Comparison of ENCODE assay signal across 1 cellular context in genomic region chr12:12611512-12612306, GRCh38.
TF ChIP-seq lines count a peak whose summit lies in the region.

A gene with protein sequence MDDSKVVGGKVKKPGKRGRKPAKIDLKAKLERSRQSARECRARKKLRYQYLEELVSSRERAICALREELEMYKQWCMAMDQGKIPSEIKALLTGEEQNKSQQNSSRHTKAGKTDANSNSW (plus strand): TSS chr12:12611876. CDS start chr12:12612173, 297 bp downstream.

TF ChIP-seq in K562, 482 proteins besides CTCF, POLR2A, EP300 and RAD21 (continued from another document and continues in another):
- TF ChIP-seq ZNF146 (CRISPR knock-in tag; IDR thresholded peaks at IDR 0.05; ENCODE audit: unreplicated experiment) (no peak), ZNF780A (CRISPR knock-in tag; IDR thresholded peaks at IDR 0.05) (no peak), SLC30A9 (CRISPR knock-in tag; IDR thresholded peaks at IDR 0.05) (no peak), MEIS2 (IDR thresholded peaks at IDR 0.05; ENCODE audit: partially characterized antibody) (peak; percentile 59), NFRKB (IDR thresholded peaks at IDR 0.05; ENCODE audit: low read depth) (peak; percentile 75; the same call in 1 of the 2 replicates), RNF2 (IDR thresholded peaks at IDR 0.05) (peak; percentile 75), PCBP2 (IDR thresholded peaks at IDR 0.05; ENCODE audit: low read depth, low read length, poor library complexity, severe bottlenecking) (no peak), E2F8 (IDR thresholded peaks at IDR 0.05; ENCODE audit: low read depth, partially characterized antibody) (no peak), CHD4 (IDR thresholded peaks at IDR 0.05; ENCODE audit: insufficient read depth, insufficient replicate concordance, low read depth, low read length, poor library complexity, severe bottlenecking) (no peak), ZNF830 (CRISPR knock-in tag; IDR thresholded peaks at IDR 0.05) (no peak), ADNP (tag; IDR thresholded peaks at IDR 0.05) (no peak), RBM15 (IDR thresholded peaks at IDR 0.05; ENCODE audit: insufficient read depth, low read length) (no peak), ZNF695 (CRISPR knock-in tag; IDR thresholded peaks at IDR 0.05) (no peak), EHMT2 (IDR thresholded peaks at IDR 0.05) (no peak), SAP30 (IDR thresholded peaks at IDR 0.05; ENCODE audit: borderline replicate concordance, insufficient read depth, low read depth, low read length, poor library complexity, severe bottlenecking) (no peak), THRA (IDR thresholded peaks at IDR 0.05) (no peak), HCFC1 (IDR thresholded peaks at IDR 0.05; ENCODE audit: low read depth, low read length) (peak; percentile 94), TCF3 (CRISPR knock-in tag; IDR thresholded peaks at IDR 0.05) (peak; percentile 6; the same call in 1 of the 2 replicates), U2AF2 (optimal IDR thresholded peaks at IDR 0.05; ENCODE audit: low read depth, low read length) (no peak), BACH1 (tag; IDR thresholded peaks at IDR 0.05) (no peak), ZNF583 (CRISPR knock-in tag; IDR thresholded peaks at IDR 0.05) (no peak), ZC3H8 (IDR thresholded peaks at IDR 0.05) (no peak), TRIM28 (IDR thresholded peaks at IDR 0.05) (0 out of 2 replicates have a peak, but pooled peaks have one; percentile 32), MTA2 (IDR thresholded peaks at IDR 0.05; ENCODE audit: low read depth) (no peak), RBBP5 (IDR thresholded peaks at IDR 0.05; ENCODE audit: borderline replicate concordance, insufficient read depth, low read length, poor library complexity, severe bottlenecking) (peak; percentile 60), NR4A1 (CRISPR knock-in tag; IDR thresholded peaks at IDR 0.05) (no peak), NR4A1 (tag; IDR thresholded peaks at IDR 0.05) (0 out of 2 replicates have a peak, but pooled peaks have one; percentile 27), CXXC5 (CRISPR knock-in tag; IDR thresholded peaks at IDR 0.05) (peak; percentile 68), ZNF134 (CRISPR knock-in tag; conservative IDR thresholded peaks at IDR 0.05) (no peak), TOE1 (IDR thresholded peaks at IDR 0.05; ENCODE audit: borderline replicate concordance) (peak; percentile 65), TOE1 (CRISPR knock-in tag; IDR thresholded peaks at IDR 0.05; ENCODE audit: borderline replicate concordance, low read depth) (no peak), NR2C2 (CRISPR knock-in tag; IDR thresholded peaks at IDR 0.05) (no peak), NR2C2 (tag; IDR thresholded peaks at IDR 0.05) (peak; percentile 53; the same call in 1 of the 2 replicates), MEF2D (tag; conservative IDR thresholded peaks at IDR 0.05; ENCODE audit: low read depth) (no peak), ZNF282 (CRISPR knock-in tag; IDR thresholded peaks at IDR 0.05) (no peak), ZC3H4 (CRISPR knock-in tag; IDR thresholded peaks at IDR 0.05; ENCODE audit: borderline replicate concordance) (no peak), PHF21A (IDR thresholded peaks at IDR 0.05; ENCODE audit: borderline replicate concordance, low read depth) (no peak), SIX5 (IDR thresholded peaks at IDR 0.05; ENCODE audit: borderline replicate concordance in 1 of 2, insufficient read depth in 1 of 2, low read depth in 1 of 2, low read length in 2 of 2) (peak; percentile 52 to 58; a peak in 3 of 4 replicates), POLR2G (IDR thresholded peaks at IDR 0.05; ENCODE audit: low read depth, low read length) (peak; percentile 91), COPS2 (conservative IDR thresholded peaks at IDR 0.05) (no peak), E2F3 (CRISPR knock-in tag; IDR thresholded peaks at IDR 0.05) (no peak), NRF1 (conservative IDR thresholded peaks at IDR 0.05 in 1 of 2, IDR thresholded peaks at IDR 0.05 in 1 of 2) (peak; percentile 61 to 71), SMARCC2 (IDR thresholded peaks at IDR 0.05; ENCODE audit: low read depth) (no peak), HMG20A (CRISPR knock-in tag; conservative IDR thresholded peaks at IDR 0.05) (no peak), HMGN3 (IDR thresholded peaks at IDR 0.05; ENCODE audit: borderline replicate concordance, extremely low read depth, insufficient read length, low read depth, low read length) (peak; percentile 72), CEBPZ (IDR thresholded peaks at IDR 0.05; ENCODE audit: borderline replicate concordance, low read depth, low read length) (no peak), OTX1 (CRISPR knock-in tag; IDR thresholded peaks at IDR 0.05) (no peak), RCOR1 (IDR thresholded peaks at IDR 0.05; ENCODE audit: borderline replicate concordance in 1 of 2, low read depth in 2 of 2, low read length in 2 of 2) (peak in 1 of 2 experiments; percentile 58; a peak in 1 of 4 replicates), YY1 (IDR thresholded peaks at IDR 0.05; ENCODE audit: borderline replicate concordance in 1 of 3, control insufficient read depth in 1 of 3, extremely low read depth in 1 of 3, insufficient read depth in 3 of 3, insufficient read length in 1 of 3, insufficient replicate concordance in 2 of 3, low read depth in 1 of 3, low read length in 2 of 3) (peak; percentile 31 to 77 (median 59)), MLLT1 (IDR thresholded peaks at IDR 0.05) (no peak), MCM5 (IDR thresholded peaks at IDR 0.05; ENCODE audit: low read depth) (no peak)
- TF ChIP-seq, protein P1, sequence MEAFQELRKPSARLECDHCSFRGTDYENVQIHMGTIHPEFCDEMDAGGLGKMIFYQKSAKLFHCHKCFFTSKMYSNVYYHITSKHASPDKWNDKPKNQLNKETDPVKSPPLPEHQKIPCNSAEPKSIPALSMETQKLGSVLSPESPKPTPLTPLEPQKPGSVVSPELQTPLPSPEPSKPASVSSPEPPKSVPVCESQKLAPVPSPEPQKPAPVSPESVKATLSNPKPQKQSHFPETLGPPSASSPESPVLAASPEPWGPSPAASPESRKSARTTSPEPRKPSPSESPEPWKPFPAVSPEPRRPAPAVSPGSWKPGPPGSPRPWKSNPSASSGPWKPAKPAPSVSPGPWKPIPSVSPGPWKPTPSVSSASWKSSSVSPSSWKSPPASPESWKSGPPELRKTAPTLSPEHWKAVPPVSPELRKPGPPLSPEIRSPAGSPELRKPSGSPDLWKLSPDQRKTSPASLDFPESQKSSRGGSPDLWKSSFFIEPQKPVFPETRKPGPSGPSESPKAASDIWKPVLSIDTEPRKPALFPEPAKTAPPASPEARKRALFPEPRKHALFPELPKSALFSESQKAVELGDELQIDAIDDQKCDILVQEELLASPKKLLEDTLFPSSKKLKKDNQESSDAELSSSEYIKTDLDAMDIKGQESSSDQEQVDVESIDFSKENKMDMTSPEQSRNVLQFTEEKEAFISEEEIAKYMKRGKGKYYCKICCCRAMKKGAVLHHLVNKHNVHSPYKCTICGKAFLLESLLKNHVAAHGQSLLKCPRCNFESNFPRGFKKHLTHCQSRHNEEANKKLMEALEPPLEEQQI (IDR thresholded peaks at IDR 0.05) = no peak; the same call in 1 of the 2 replicates
- TF ChIP-seq, protein P2, sequence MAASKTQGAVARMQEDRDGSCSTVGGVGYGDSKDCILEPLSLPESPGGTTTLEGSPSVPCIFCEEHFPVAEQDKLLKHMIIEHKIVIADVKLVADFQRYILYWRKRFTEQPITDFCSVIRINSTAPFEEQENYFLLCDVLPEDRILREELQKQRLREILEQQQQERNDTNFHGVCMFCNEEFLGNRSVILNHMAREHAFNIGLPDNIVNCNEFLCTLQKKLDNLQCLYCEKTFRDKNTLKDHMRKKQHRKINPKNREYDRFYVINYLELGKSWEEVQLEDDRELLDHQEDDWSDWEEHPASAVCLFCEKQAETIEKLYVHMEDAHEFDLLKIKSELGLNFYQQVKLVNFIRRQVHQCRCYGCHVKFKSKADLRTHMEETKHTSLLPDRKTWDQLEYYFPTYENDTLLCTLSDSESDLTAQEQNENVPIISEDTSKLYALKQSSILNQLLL (CRISPR knock-in tag; IDR thresholded peaks at IDR 0.05; ENCODE audit: borderline replicate concordance) = no peak
- TF ChIP-seq, protein P3, sequence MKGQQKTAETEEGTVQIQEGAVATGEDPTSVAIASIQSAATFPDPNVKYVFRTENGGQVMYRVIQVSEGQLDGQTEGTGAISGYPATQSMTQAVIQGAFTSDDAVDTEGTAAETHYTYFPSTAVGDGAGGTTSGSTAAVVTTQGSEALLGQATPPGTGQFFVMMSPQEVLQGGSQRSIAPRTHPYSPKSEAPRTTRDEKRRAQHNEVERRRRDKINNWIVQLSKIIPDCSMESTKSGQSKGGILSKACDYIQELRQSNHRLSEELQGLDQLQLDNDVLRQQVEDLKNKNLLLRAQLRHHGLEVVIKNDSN (CRISPR knock-in tag; IDR thresholded peaks at IDR 0.05) = no peak
- TF ChIP-seq, protein P4, sequence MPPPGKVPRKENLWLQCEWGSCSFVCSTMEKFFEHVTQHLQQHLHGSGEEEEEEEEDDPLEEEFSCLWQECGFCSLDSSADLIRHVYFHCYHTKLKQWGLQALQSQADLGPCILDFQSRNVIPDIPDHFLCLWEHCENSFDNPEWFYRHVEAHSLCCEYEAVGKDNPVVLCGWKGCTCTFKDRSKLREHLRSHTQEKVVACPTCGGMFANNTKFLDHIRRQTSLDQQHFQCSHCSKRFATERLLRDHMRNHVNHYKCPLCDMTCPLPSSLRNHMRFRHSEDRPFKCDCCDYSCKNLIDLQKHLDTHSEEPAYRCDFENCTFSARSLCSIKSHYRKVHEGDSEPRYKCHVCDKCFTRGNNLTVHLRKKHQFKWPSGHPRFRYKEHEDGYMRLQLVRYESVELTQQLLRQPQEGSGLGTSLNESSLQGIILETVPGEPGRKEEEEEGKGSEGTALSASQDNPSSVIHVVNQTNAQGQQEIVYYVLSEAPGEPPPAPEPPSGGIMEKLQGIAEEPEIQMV (tag; conservative IDR thresholded peaks at IDR 0.05; ENCODE audit: low read depth) = no peak
